ENCODE assay signal across 13 cellular contexts in the genomic region with DNA sequence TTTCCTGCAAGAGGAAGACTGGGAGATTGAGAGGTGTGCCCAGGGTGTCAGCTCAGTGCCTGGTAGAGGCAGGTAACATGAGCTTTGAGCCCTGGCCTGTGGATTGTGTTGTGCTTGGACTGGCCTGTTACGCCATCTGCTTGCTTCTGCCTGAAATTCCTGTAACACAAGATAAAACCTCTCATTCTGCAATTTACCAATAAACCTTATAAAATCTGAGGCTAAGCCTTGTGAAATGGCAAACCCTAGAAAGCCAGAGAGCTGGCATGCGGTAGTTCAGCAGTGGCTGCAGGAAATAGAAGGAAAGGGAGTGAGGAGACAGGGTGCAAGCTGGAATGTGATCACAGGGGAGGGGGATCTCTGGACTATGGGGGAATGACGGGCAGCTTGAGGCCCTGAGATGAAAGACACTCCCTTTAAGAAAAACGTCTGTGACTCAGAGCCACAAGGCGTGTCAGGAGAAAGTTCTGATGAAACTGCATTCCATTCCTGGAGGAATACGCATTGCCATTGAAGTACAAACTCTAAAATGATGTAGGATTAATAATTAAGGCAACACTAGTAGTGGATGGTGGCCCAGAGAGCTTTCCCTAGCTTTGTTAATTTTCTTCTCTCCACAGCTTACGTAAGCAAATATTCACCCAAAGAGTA. TPM values are rescaled to one million over a fixed set of nuclear protein-coding genes. Genes with fewer than 3 reads are reported as not detected.
A peak's percentile ranks its signal among the peaks of the same experiment; 100 is the strongest.
DNase-seq lines count a peak whose midpoint lies in the region; ATAC-seq and TF ChIP-seq lines count a peak whose summit lies in the region.
"Had no signal": no experiment of that assay in that cellular context is flagged by ENCODE, and none has a peak within 500 bp of the region (broad histone marks: within the 10 kb centered on the region; RNA-seq: fewer than 3 reads in every experiment).

No MANE protein-coding gene starts in this region.

- no peaks in the 10 kb centered on the region for H3K27me3 ChIP-seq in endodermal cell (ENCODE audit: control insufficient read depth, insufficient read depth, low read length, poor library complexity, severe bottlenecking)
- peaks cover 0 to 12% (median 0%) of the 10 kb centered on the region in 3 donors for H3K27me3 ChIP-seq in sigmoid colon

- H3K9me3 ChIP-seq in endodermal cell (ENCODE audit: control insufficient read depth, low read length): no peaks in the 10 kb centered on the region
- no peaks in the 10 kb centered on the region for H3K9me3 ChIP-seq in mesodermal cell (ENCODE audit: control insufficient read depth, low read length)
- no peaks in the 10 kb centered on the region for H3K9me3 ChIP-seq in sigmoid colon

- H3K4me1 Mint-ChIP-seq in endodermal cell: no peaks in the 10 kb centered on the region
- H3K4me1 Mint-ChIP-seq: naive thymus-derived CD4-positive, alpha-beta T cell had no signal

- H3K36me3 ChIP-seq in endodermal cell (ENCODE audit: control insufficient read depth, insufficient read depth, low read length) (no peaks in the 10 kb centered on the region), mesodermal cell (ENCODE audit: control insufficient read depth, insufficient read depth, low read length) (no peaks in the 10 kb centered on the region), sigmoid colon (no peaks in the 10 kb centered on the region)

- TF ChIP-seq EP300 in sigmoid colon (IDR thresholded peaks at IDR 0.05): no peak

- H3K27me3 Mint-ChIP-seq in endodermal cell (ENCODE audit: insufficient read depth): peaks cover 7% of the 10 kb centered on the region

- ATAC-seq in HG02852 (IDR thresholded peaks at IDR 0.05; ENCODE audit: unreplicated experiment): no peak
- ATAC-seq: naive thymus-derived CD4-positive, alpha-beta T cell had no signal

- TF ChIP-seq POLR2A in sigmoid colon (IDR thresholded peaks at IDR 0.05) (no peak), erythroblast (IDR thresholded peaks at IDR 0.05; ENCODE audit: low read length) (no peak)

- DNase-seq in AG08395 (ENCODE audit: low spot score): peak; percentile 84
- peak; percentile 90 for DNase-seq in LoVo (ENCODE audit: low spot score)
- peak; percentile 32 for DNase-seq in endodermal cell
- no peak for DNase-seq in sigmoid colon
- no peak for DNase-seq in erythroblast (lab: John Stamatoyannopoulos, UW)
- DNase-seq in inferior parietal cortex (ENCODE audit: extremely low spot score): no peak
- DNase-seq: CD4-positive, alpha-beta T cell; GOT3; naive thymus-derived CD4-positive, alpha-beta T cell; T-helper 2 cell had no signal

- H3K27ac ChIP-seq in endodermal cell (ENCODE audit: low read depth, low read length) (no peak overlapping the region), mesodermal cell (ENCODE audit: low read depth, low read length, severe bottlenecking) (peak overlapping the region; percentile 71), sigmoid colon (no peak overlapping the region)

- H3K9me3 Mint-ChIP-seq in endodermal cell: peaks cover 5% of the 10 kb centered on the region
- H3K9me3 Mint-ChIP-seq: CD4-positive, alpha-beta T cell had no signal

- WGBS in endodermal cell (ENCODE audit: insufficient coverage in 1 of 2, insufficient read length in 1 of 2), 2 experiments: 75 to 87% methylated on average over 6 of the region's 7 CpGs
- 71 to 81% methylated on average over 5 of the region's 7 CpGs for WGBS in mesodermal cell (ENCODE audit: insufficient coverage in 2 of 2), 2 experiments
- WGBS in sigmoid colon, 2 donors: 41 to 69% methylated on average over 7 of the region's 7 CpGs

- H3K36me3 Mint-ChIP-seq in endodermal cell (ENCODE audit: low read depth): no peaks in the 10 kb centered on the region

- H3K4me1 ChIP-seq in endodermal cell (ENCODE audit: control insufficient read depth, insufficient read depth, low read length) (no peaks in the 10 kb centered on the region), mesodermal cell (ENCODE audit: control insufficient read depth, insufficient read depth, low read length, poor library complexity, severe bottlenecking) (peaks cover 11% of the 10 kb centered on the region), sigmoid colon (no peaks in the 10 kb centered on the region)

- H3K4me3 ChIP-seq in endodermal cell (ENCODE audit: low read length) (no peak overlapping the region), mesodermal cell (ENCODE audit: extremely low read depth, insufficient read depth, low read length, poor library complexity, severe bottlenecking) (no peak overlapping the region), sigmoid colon (no peak overlapping the region)

- no peak overlapping the region for H3K27ac Mint-ChIP-seq in endodermal cell
- H3K27ac Mint-ChIP-seq: activated T-helper 2 cell treated with anti-CD3 and anti-CD28 coated beads, Interferon-gamma antibody, Interleukin-2, Interleukin-4, amounts not matched to agents 10 μg/mL and 5 μg/mL and 100 μg/mL, durations not matched to agents 14 hours and 24 hours and 36 hours; CD4-positive, alpha-beta T cell; naive thymus-derived CD4-positive, alpha-beta T cell had no signal

- TF ChIP-seq CTCF in endodermal cell (conservative IDR thresholded peaks at IDR 0.05): no peak
- TF ChIP-seq CTCF in sigmoid colon (IDR thresholded peaks at IDR 0.05): no peak

- H3K9ac ChIP-seq in endodermal cell (ENCODE audit: extremely low read depth, low read length, poor library complexity, severe bottlenecking): no peak overlapping the region

- no peak overlapping the region for H3K4me3 Mint-ChIP-seq in endodermal cell
- H3K4me3 Mint-ChIP-seq: CD4-positive, alpha-beta T cell; naive thymus-derived CD4-positive, alpha-beta T cell had no signal

- intact Hi-C loops in sigmoid colon (cut with DNase I): no loop called here

RNA-seq across cellular contexts. Expression of a gene that starts 26.3 kb away (rescaled TPM):
- total RNA-seq in endodermal cell (under 1 TPM; 0.51 to 0.69 TPM), sigmoid colon (under 1 TPM; 0.16 to 0.36 (median 0.27) TPM)
- polyA plus RNA-seq in endodermal cell (2013, experiment 1 of 2): 39.2 TPM
- 32.0 TPM for polyA plus RNA-seq in endodermal cell (2013, experiment 2 of 2)
- 22.4 TPM for polyA plus RNA-seq in mesodermal cell (2013, experiment 1 of 2)
- 17.4 TPM for polyA plus RNA-seq in mesodermal cell (2013, experiment 2 of 2)
- polyA plus RNA-seq in sigmoid colon: under 1 TPM in 1 of 3 donors, not detected in 2; 0.13 TPM
- total RNA-seq: naive thymus-derived CD4-positive, alpha-beta T cell had no signal
- polyA plus RNA-seq: naive thymus-derived CD4-positive, alpha-beta T cell had no signal

Comparison
In these comparisons a context has a peak if more than half of its experiments do, and no peak if none do; other contexts are left out.
1. DNase-seq: peak in AG08395 (single experiment), LoVo (single experiment) and endodermal cell (single experiment); none in sigmoid colon (single experiment), erythroblast (0 of 2) and inferior parietal cortex (single experiment).